ENCODE assay signal across 29 cellular contexts in genomic region chr11:91966368-91966767, GRCh38.
"Had no signal": no experiment of that assay in that cellular context is flagged by ENCODE, and none has a peak within 500 bp of the region (broad histone marks: within the 10 kb centered on the region; RNA-seq: fewer than 3 reads in every experiment).

No MANE protein-coding gene starts in this region.

- H3K4me1 Mint-ChIP-seq: mesothelial cell of epicardium; naive B cell; natural killer cell; neural progenitor cell; stimulated activated naive B cell treated with anti-CD40 and anti-IgM and Interleukin-4, amounts not matched to agents 10 μg/mL and 1 μg/mL and 100 μg/mL, for 72 hours had no signal

- H3K27me3 Mint-ChIP-seq: naive B cell; progenitor cell of endocrine pancreas; stimulated activated naive B cell treated with anti-CD40 and anti-IgM and Interleukin-4, amounts not matched to agents 10 μg/mL and 1 μg/mL and 100 μg/mL, for 72 hours had no signal

- H3K4me3 Mint-ChIP-seq: mesothelial cell of epicardium; naive B cell; natural killer cell; nephron progenitor cell; neural progenitor cell; stimulated activated naive B cell treated with anti-CD40 and anti-IgM and Interleukin-4, amounts not matched to agents 10 μg/mL and 1 μg/mL and 100 μg/mL, for 72 hours had no signal

- H3K36me3 ChIP-seq: left lung, lower lobe of right lung, neural progenitor cell, neutrophil, ovary, right atrium auricular region, stomach, thyroid gland, transverse colon, upper lobe of right lung had no signal

- H3K4me3 ChIP-seq: left lung, lower lobe of right lung, neural progenitor cell, ovary, right atrium auricular region, skin epidermis, stomach, testis, thyroid gland, transverse colon, upper lobe of right lung had no signal

- H3K4me2 ChIP-seq: neural progenitor cell had no signal

- ATAC-seq: left cardiac atrium; left lung; lower lobe of right lung; natural killer cell; sciatic nerve; stimulated activated naive B cell treated with anti-CD40 and anti-IgM and Interleukin-4, amounts not matched to agents 10 μg/mL and 1 μg/mL and 100 μg/mL, for 72 hours; stimulated activated naive CD8-positive, alpha-beta T cell treated with anti-CD3 and anti-CD28 coated beads, Interleukin-15, Interleukin-2, amounts not matched to agents 100 U/mL and 50 U/mL, for 24 hours; upper lobe of right lung had no signal

- H3K9me3 ChIP-seq: lower lobe of right lung, neutrophil, ovary, testis, thyroid gland, transverse colon, upper lobe of right lung had no signal

- H3K27ac Mint-ChIP-seq: mesothelial cell of epicardium; naive B cell; natural killer cell; nephron progenitor cell; neural progenitor cell; progenitor cell of endocrine pancreas; stimulated activated naive B cell treated with anti-CD40 and anti-IgM and Interleukin-4, amounts not matched to agents 10 μg/mL and 1 μg/mL and 100 μg/mL, for 72 hours had no signal

- H3K27me3 ChIP-seq: left lung, neural progenitor cell, neutrophil, ovary, right atrium auricular region, stomach, testis, thyroid gland, transverse colon, upper lobe of right lung had no signal

- H3K4me1 ChIP-seq: left lung, lower lobe of right lung, neural progenitor cell, right atrium auricular region, stomach, testis, thyroid gland, transverse colon, upper lobe of right lung had no signal

- H2AFZ ChIP-seq: neural progenitor cell had no signal

- DNase-seq: hippocampal formation; kidney glomerular epithelial cell; left cardiac atrium; left lung; lower lobe of right lung; mesendoderm; naive B cell; natural killer cell; nephron progenitor cell; occipital lobe; ovary; stimulated activated CD4-positive, alpha-beta T cell treated with anti-CD3 and anti-CD28 coated beads, Interleukin-12 subunit alpha, Interleukin-12 subunit beta, amount 100 ng/mL, for 4 hours; stimulated activated CD4-positive, alpha-beta T cell treated with anti-CD3 and anti-CD28 coated beads, Interleukin-15, amount 100 ng/mL, for 24 hours; stimulated activated CD4-positive, alpha-beta T cell treated with anti-CD3 and anti-CD28 coated beads, Interleukin-2, amount 100 ng/mL, for 24 hours; stimulated activated CD4-positive, alpha-beta T cell treated with anti-CD3 and anti-CD28 coated beads, Interleukin-4, amount 100 ng/mL, for 1 hour; stimulated activated naive B cell treated with anti-CD40 and anti-IgM and Interleukin-4, amounts not matched to agents 10 μg/mL and 1 μg/mL and 100 μg/mL, for 72 hours; stimulated activated naive CD8-positive, alpha-beta T cell treated with anti-CD3 and anti-CD28 coated beads, Interleukin-15, Interleukin-2, amounts not matched to agents 100 U/mL and 50 U/mL, for 24 hours; stomach; testis; thyroid gland; transverse colon; upper lobe of right lung had no signal

- H3K36me3 Mint-ChIP-seq: naive B cell; neural progenitor cell; stimulated activated naive B cell treated with anti-CD40 and anti-IgM and Interleukin-4, amounts not matched to agents 10 μg/mL and 1 μg/mL and 100 μg/mL, for 72 hours had no signal

- H3K27ac ChIP-seq: left lung, lower lobe of right lung, neural progenitor cell, neutrophil, ovary, right atrium auricular region, skin epidermis, stomach, testis, thyroid gland, transverse colon, upper lobe of right lung had no signal

- H3K9ac ChIP-seq: neural progenitor cell had no signal
